12 cellular contexts compared by ENCODE assay signal in genomic region chr1:36034692-36035091, GRCh38. TPM values are rescaled to one million over a fixed set of nuclear protein-coding genes. Genes with fewer than 3 reads are reported as not detected.
A peak's percentile ranks its signal among the peaks of the same experiment; 100 is the strongest.
DNase-seq lines count a peak whose midpoint lies in the region; ATAC-seq and TF ChIP-seq lines count a peak whose summit lies in the region.
"Had no signal": no experiment of that assay in that cellular context is flagged by ENCODE, and none has a peak within 500 bp of the region (broad histone marks: within the 10 kb centered on the region; RNA-seq: fewer than 3 reads in every experiment).

No MANE protein-coding gene starts in this region.

- H3K4me1 ChIP-seq in lower lobe of right lung (peaks cover 7% of the 10 kb centered on the region), gastrocnemius medialis (no peaks in the 10 kb centered on the region)

- no peaks in the 10 kb centered on the region for H3K9me3 Mint-ChIP-seq in CD14-positive monocyte
- H3K9me3 Mint-ChIP-seq: activated B cell treated with CpG ODN at 0.5 μM for 24 hours had no signal

- peak overlapping the region in 1 of 2 donors; percentile 72 for H3K4me3 Mint-ChIP-seq in CD14-positive monocyte
- H3K4me3 Mint-ChIP-seq: activated B cell treated with CpG ODN at 0.5 μM for 24 hours had no signal

- TF ChIP-seq CTCF in CD14-positive monocyte (IDR thresholded peaks at IDR 0.05), result no peak
- no peak for TF ChIP-seq CTCF in lower lobe of right lung (IDR thresholded peaks at IDR 0.05)
- no peak for TF ChIP-seq CTCF in gastrocnemius medialis (IDR thresholded peaks at IDR 0.05 in 4 of 5, conservative IDR thresholded peaks at IDR 0.05 in 1 of 5)

- H3K4me1 Mint-ChIP-seq in CD14-positive monocyte, result peaks cover 28% of the 10 kb centered on the region
- H3K4me1 Mint-ChIP-seq: activated B cell treated with CpG ODN at 0.5 μM for 24 hours had no signal

- H3K27me3 Mint-ChIP-seq in CD14-positive monocyte (ENCODE audit: low read depth in 3 of 3), result no peaks in the 10 kb centered on the region
- H3K27me3 Mint-ChIP-seq: activated B cell treated with CpG ODN at 0.5 μM for 24 hours had no signal

- DNase-seq in CD14-positive monocyte (ENCODE audit: low spot score), result no peak
- peak; percentile 79 to 81 for DNase-seq in Kasumi-1 (lab: John Stamatoyannopoulos, UW)
- DNase-seq in astrocyte of the hippocampus (ENCODE audit: low read depth, low spot score), result peak; percentile 53
- DNase-seq in lower lobe of right lung, result no peak
- DNase-seq in activated T-cell treated with anti-CD3 and anti-CD28 coated beads, Interleukin-2, amount 50 U/mL, for 48 hours, result no peak
- no peak for DNase-seq in SK-N-DZ (ENCODE audit: low spot score)
- no peak for DNase-seq in stimulated activated CD4-positive, alpha-beta T cell treated with anti-CD3 and anti-CD28 coated beads, Interleukin-1b, Interleukin-23, amount 100 ng/mL, for 48 hours
- no peak for DNase-seq in gastrocnemius medialis
- DNase-seq: activated B cell treated with CpG ODN at 0.5 μM for 24 hours, kidney, NCI-H2227 treated with DMSO at 0.1 percent for 48 hours, stomach had no signal

- H3K27me3 ChIP-seq in lower lobe of right lung (ENCODE audit: low read depth) (no peaks in the 10 kb centered on the region), gastrocnemius medialis (no peaks in the 10 kb centered on the region)
- H3K27me3 ChIP-seq: stomach had no signal

- intact Hi-C loops in CD14-positive monocyte (cut with micrococcal nuclease) (no loop called here), lower lobe of right lung (cut with DNase I) (no loop called here), gastrocnemius medialis (cut with DNase I; ENCODE audit: low total_unique reads) (no loop called here)

- H3K27ac ChIP-seq in lower lobe of right lung, result peak overlapping the region; percentile 61
- H3K27ac ChIP-seq in gastrocnemius medialis, result no peak overlapping the region

- ATAC-seq in lower lobe of right lung, result peak; percentile 95 to 99
- no peak for ATAC-seq in gastrocnemius medialis

- no peak overlapping the region for H3K4me3 ChIP-seq in lower lobe of right lung
- H3K4me3 ChIP-seq in gastrocnemius medialis, result no peak overlapping the region
- H3K4me3 ChIP-seq: stomach had no signal

- peak overlapping the region; percentile 89 to 93 (median 91) for H3K27ac Mint-ChIP-seq in CD14-positive monocyte
- H3K27ac Mint-ChIP-seq: activated B cell treated with CpG ODN at 0.5 μM for 24 hours had no signal

- peaks cover 50% of the 10 kb centered on the region for H3K36me3 ChIP-seq in lower lobe of right lung
- peaks cover 0 to 20% of the 10 kb centered on the region in 2 donors for H3K36me3 ChIP-seq in gastrocnemius medialis

- H3K9me3 ChIP-seq in lower lobe of right lung (no peaks in the 10 kb centered on the region), gastrocnemius medialis (no peaks in the 10 kb centered on the region)
- H3K9me3 ChIP-seq: stomach had no signal

- TF ChIP-seq POLR2A in gastrocnemius medialis (IDR thresholded peaks at IDR 0.05), result no peak

- H3K36me3 Mint-ChIP-seq in CD14-positive monocyte, result peaks cover 31 to 56% of the 10 kb centered on the region in 2 donors

- in situ Hi-C loops in gastrocnemius medialis (cut with MboI; ENCODE audit: low sequenced_read_pairs in 4 of 4), result no loop called here

RNA-seq across cellular contexts. Expression of gene TEKT2, which starts 49.2 kb away (rescaled TPM):
- polyA plus RNA-seq in CD14-positive monocyte, result not detected
- 9.3 TPM for total RNA-seq in lower lobe of right lung
- polyA plus RNA-seq in SK-N-DZ (2014; cell fraction: cytosol; rRNA removed), result 0.38 and 1.5 TPM in 2 replicates
- 2.4 and 7.1 TPM in 2 replicates for polyA plus RNA-seq in SK-N-DZ (2014; cell fraction: nucleus; rRNA removed)
- total RNA-seq in gastrocnemius medialis, result not detected
- total RNA-seq: activated B cell treated with CpG ODN at 0.5 μM for 24 hours, stomach had no signal

RNA-seq across cellular contexts. Expression of gene ADPRS, which starts 54.0 kb away (rescaled TPM):
- polyA plus RNA-seq in CD14-positive monocyte, result 10 to 100 TPM; 21.9 to 30.6 TPM
- total RNA-seq in lower lobe of right lung (32.4 TPM), gastrocnemius medialis (10 to 100 TPM; 46.7 to 67.3 (median 54.0) TPM)
- polyA plus RNA-seq in SK-N-DZ (2014; cell fraction: cytosol; rRNA removed), result 51.0 and 56.2 TPM in 2 replicates
- polyA plus RNA-seq in SK-N-DZ (2014; cell fraction: nucleus; rRNA removed), result 32.6 and 39.6 TPM in 2 replicates

Comparison
In these comparisons a context has a peak if more than half of its experiments do, and no peak if none do; other contexts are left out.
1. DNase-seq: peak in Kasumi-1 (2 of 2) and astrocyte of the hippocampus (single experiment); none in CD14-positive monocyte (single experiment), lower lobe of right lung (single experiment), activated T-cell treated with anti-CD3 and anti-CD28 coated beads, Interleukin-2, amount 50 U/mL, for 48 hours (0 of 2), SK-N-DZ (single experiment), stimulated activated CD4-positive, alpha-beta T cell treated with anti-CD3 and anti-CD28 coated beads, Interleukin-1b, Interleukin-23, amount 100 ng/mL, for 48 hours (single experiment) and gastrocnemius medialis (0 of 2).
2. ATAC-seq: peak in lower lobe of right lung (2 of 2); none in gastrocnemius medialis (0 of 2).